8 cellular contexts compared by ENCODE assay signal in the genomic region with DNA sequence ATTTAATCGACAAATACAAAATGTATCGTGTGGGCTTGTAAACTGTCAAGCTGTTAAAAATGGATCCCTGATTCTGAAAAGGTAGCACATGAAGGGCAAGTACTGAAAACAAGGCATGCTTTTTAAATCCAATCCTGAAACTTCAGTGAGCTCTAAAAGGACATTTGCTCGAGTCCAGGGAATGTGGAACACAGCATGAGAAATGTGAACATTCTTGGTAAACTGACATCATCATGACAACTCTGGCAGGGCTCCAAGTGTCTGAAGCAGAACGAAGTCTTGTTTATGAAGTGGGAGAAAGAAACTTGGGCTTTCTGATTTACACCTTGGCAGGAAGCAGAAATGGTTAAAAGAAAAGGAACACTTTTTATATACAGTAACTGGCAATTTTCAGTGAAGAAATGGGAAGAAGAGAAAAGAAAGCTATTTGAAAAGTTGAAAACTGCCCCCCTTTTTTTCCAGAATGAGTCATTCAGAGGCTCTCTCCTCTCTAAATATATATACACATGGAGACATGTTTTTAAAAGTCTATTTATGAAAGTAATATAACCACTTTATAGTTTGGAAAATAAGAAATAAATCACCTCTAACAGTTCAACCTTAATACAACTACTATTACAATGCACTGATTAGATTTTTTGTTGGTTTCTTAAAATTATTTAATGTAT.
DNase-seq lines count a peak whose midpoint lies in the region; ATAC-seq and TF ChIP-seq lines count a peak whose summit lies in the region.

No MANE protein-coding gene starts in this region.

- no peak overlapping the region; a peak in 1 of 4 replicates for H3K4me3 ChIP-seq in Panc1 (ENCODE audit: low read depth in 2 of 2, low read length in 2 of 2)
- peak overlapping the region; percentile 34 for H3K4me3 ChIP-seq in fibroblast of the aortic adventitia (ENCODE audit: low read depth, low read length)
- H3K4me3 ChIP-seq in ovary = no peak overlapping the region

- no peaks in the 10 kb centered on the region for H3K27me3 ChIP-seq in Panc1 (ENCODE audit: control insufficient read depth, insufficient read depth, low read length)
- no peaks in the 10 kb centered on the region for H3K27me3 ChIP-seq in ovary

- no peak for TF ChIP-seq POLR2A in ovary (IDR thresholded peaks at IDR 0.05)

- ATAC-seq in Panc1 = no peak
- ATAC-seq in esophagus mucosa = no peak

- H3K27ac ChIP-seq in Panc1 (ENCODE audit: low read length) = no peak overlapping the region
- H3K27ac ChIP-seq in ovary = peak overlapping the region in 1 of 2 donors; percentile 24

- POLR2A ChIA-PET in Panc1 (lab: Charles Lee) = no interaction called here

- H3K4me1 Mint-ChIP-seq in Calu3 (ENCODE audit: low read depth, unreplicated experiment) = peaks cover 44% of the 10 kb centered on the region

- intact Hi-C loops in Calu3 (cut with micrococcal nuclease; ENCODE audit: unreplicated experiment) (loop anchor here (5.0 kb wide), 1 partner anchor 48 kb away; no protein-coding TSS in a partner anchor), Panc1 (cut with micrococcal nuclease; ENCODE audit: unreplicated experiment) (no loop called here), ovary (cut with DNase I) (no loop called here)

- no peaks in the 10 kb centered on the region for H3K9me3 Mint-ChIP-seq in Calu3 (ENCODE audit: low read depth, unreplicated experiment)

- TF ChIP-seq EP300 in ovary (IDR thresholded peaks at IDR 0.05) = peak; percentile 51

- CTCF ChIA-PET in Calu3 (lab: Charles Lee) (interaction anchor here (0.6 to 1.4 kb wide), 5 partner anchors 17 to 362 kb away, joined by 3 to 8 read pairs (median 4); partner anchors contain the start of gene GAREM1), Panc1 (lab: Charles Lee) (no interaction called here)

- H3K36me3 ChIP-seq in Panc1 (ENCODE audit: control insufficient read depth, insufficient read depth, low read length) (no peaks in the 10 kb centered on the region), ovary (no peaks in the 10 kb centered on the region)

- in situ Hi-C loops in Panc1 (cut with HindIII; ENCODE audit: low pct_unique_long_range_greater_than_20kb, low sequenced_read_pairs) = no loop called here
- in situ Hi-C loops in KBM-7 (cut with MboI; ENCODE audit: low pct_unique_long_range_greater_than_20kb, low sequenced_read_pairs) = no loop called here

- H3K36me3 Mint-ChIP-seq in Calu3 (ENCODE audit: insufficient read depth, unreplicated experiment) = no peaks in the 10 kb centered on the region

- DNase-seq in Calu3 (peak; percentile 77), Panc1 (ENCODE audit: low read depth, low spot score) (peak; percentile 80), fibroblast of the aortic adventitia (ENCODE audit: low read depth) (peak; percentile 98), ovary (peak; percentile 52 to 82 (median 76)), GDM1 (lab: John Stamatoyannopoulos, UW) (no peak), KBM-7 (no peak), NCI-H526 (lab: John Stamatoyannopoulos, UW) (no peak)

- H3K4me1 ChIP-seq in Panc1 (ENCODE audit: control insufficient read depth, insufficient read depth, low read length) = peaks cover 6% of the 10 kb centered on the region; the same call in 1 of the 2 replicates
- peaks cover 5% of the 10 kb centered on the region for H3K4me1 ChIP-seq in ovary (ENCODE audit: insufficient read depth)

- H3K9me3 ChIP-seq in Panc1 (ENCODE audit: control insufficient read depth, insufficient read depth, low read depth, low read length) (no peaks in the 10 kb centered on the region), ovary (no peaks in the 10 kb centered on the region)

- no peak for TF ChIP-seq CTCF in Calu3 (IDR thresholded peaks at IDR 0.05; ENCODE audit: unreplicated experiment)
- TF ChIP-seq CTCF in Panc1 (IDR thresholded peaks at IDR 0.05) = no peak
- TF ChIP-seq CTCF in fibroblast of the aortic adventitia (IDR thresholded peaks at IDR 0.05; ENCODE audit: insufficient read depth, low read length) = no peak
- TF ChIP-seq CTCF in ovary (IDR thresholded peaks at IDR 0.05) = no peak

- H3K27ac Mint-ChIP-seq in Calu3 (ENCODE audit: unreplicated experiment) = peak overlapping the region; percentile 90

- WGBS in ovary, 3 donors = 10 to 21% (median 14%) methylated on average over 4 of the region's 4 CpGs

- H3K4me3 Mint-ChIP-seq in Calu3 (ENCODE audit: low read depth, unreplicated experiment) = peak overlapping the region; percentile 56

- no TSS peak for BruUV-seq in Calu3 (replicated peaks; lab: Mats Ljungman, UMichigan)
- BruUV-seq in Panc1 (replicated peaks; lab: Mats Ljungman, UMichigan) = no TSS peak

- H3K27me3 Mint-ChIP-seq in Calu3 (ENCODE audit: unreplicated experiment) = no peaks in the 10 kb centered on the region

Comparison
In these comparisons a context has a peak if more than half of its experiments do, and no peak if none do; other contexts are left out.
1. DNase-seq: peak in Calu3 (single experiment), Panc1 (single experiment), fibroblast of the aortic adventitia (single experiment) and ovary (5 of 5); none in GDM1 (single experiment), KBM-7 (single experiment) and NCI-H526 (0 of 2).